In the genomic region with DNA sequence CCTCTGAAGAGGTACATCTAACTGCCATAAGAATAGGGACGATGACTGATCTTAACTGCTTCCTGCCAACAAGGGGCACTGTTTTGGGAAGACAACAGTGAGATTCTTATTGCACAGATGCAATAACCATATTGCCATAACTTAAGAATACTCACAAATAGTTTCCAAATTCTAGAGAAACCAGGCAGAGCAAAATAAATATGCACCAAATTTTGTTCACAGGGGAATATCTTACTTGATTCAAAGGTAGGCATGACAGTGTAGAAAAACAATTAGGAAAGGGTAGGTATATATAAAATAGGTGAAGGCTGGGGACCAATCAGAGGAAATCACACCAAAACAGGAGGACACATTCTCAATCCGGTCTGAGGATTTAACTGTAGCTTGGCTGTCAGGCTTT, we compare ENCODE assay signal across 8 cellular contexts. TPM values are rescaled to one million over a fixed set of nuclear protein-coding genes. Genes with fewer than 3 reads are reported as not detected.
"Had no signal": no experiment of that assay in that cellular context is flagged by ENCODE, and none has a peak within 500 bp of the region (broad histone marks: within the 10 kb centered on the region; RNA-seq: fewer than 3 reads in every experiment).

No MANE protein-coding gene starts in this region.

- ATAC-seq: GM23338, K562 had no signal

- H3K27ac Mint-ChIP-seq: GM23338, H9, HFFc6 had no signal

- H3K4me1 Mint-ChIP-seq: GM23338, H9 had no signal

- H3K4me3 Mint-ChIP-seq: GM23338, H9, HFFc6 had no signal

- H3K4me2 ChIP-seq: GM23338 had no signal

- H2AFZ ChIP-seq: GM23338 had no signal

- DNase-seq: H9, HCEC 1CT, HFFc6, IMR-90 had no signal

- H3K4me3 ChIP-seq: GM23338, K562 had no signal

RNA-seq across cellular contexts. Expression of gene CST7, which starts 49.9 kb away (rescaled TPM):
- total RNA-seq: GM23338, H1, H9, HFFc6, HT-29, IMR-90, K562 had no signal
- polyA plus RNA-seq: GM23338, H1, IMR-90, K562 had no signal
